24 cellular contexts compared by ENCODE assay signal in genomic region chr4:24666316-24666715, GRCh38.
"Had no signal": no experiment of that assay in that cellular context is flagged by ENCODE, and none has a peak within 500 bp of the region (broad histone marks: within the 10 kb centered on the region; RNA-seq: fewer than 3 reads in every experiment).

No MANE protein-coding gene starts in this region.

- H3K4me1 ChIP-seq: colonic mucosa, foreskin keratinocyte, gastrocnemius medialis had no signal

- ATAC-seq: activated CD4-positive, alpha-beta T cell treated with anti-CD3 and anti-CD28 coated beads for 36 hours; activated CD8-positive, alpha-beta memory T cell treated with anti-CD3 and anti-CD28 coated beads, Interleukin-2, amount 10 ng/mL, durations not matched to agents 7 days and 5 days; activated CD8-positive, alpha-beta T cell treated with anti-CD3 and anti-CD28 coated beads, Interleukin-2, amount 10 ng/mL, durations not matched to agents 7 days and 5 days; activated naive CD4-positive, alpha-beta T cell treated with anti-CD3 and anti-CD28 coated beads, Interleukin-2, amount 50 U/mL, for 72 hours; effector memory CD8-positive, alpha-beta T cell; foreskin keratinocyte; gastrocnemius medialis; T-helper 17 cell had no signal

- H3K9me3 ChIP-seq: colonic mucosa, esophagus muscularis mucosa, gastrocnemius medialis had no signal

- H3K4me3 ChIP-seq: colonic mucosa, esophagus muscularis mucosa, gastrocnemius medialis had no signal

- H3K36me3 ChIP-seq: brain microvascular endothelial cell, colonic mucosa, esophagus muscularis mucosa, gastrocnemius medialis had no signal

- H3K27me3 ChIP-seq: colonic mucosa, esophagus muscularis mucosa, gastrocnemius medialis had no signal

- H3K27ac ChIP-seq: brain microvascular endothelial cell, colonic mucosa, esophagus muscularis mucosa, foreskin keratinocyte, gastrocnemius medialis had no signal

- DNase-seq: activated CD4-positive, alpha-beta memory T cell treated with anti-CD3 and anti-CD28 coated beads for 36 hours; activated CD4-positive, alpha-beta T cell treated with anti-CD3 and anti-CD28 coated beads for 36 hours; activated CD4-positive, alpha-beta T cell treated with anti-CD3 and anti-CD28 coated beads, Interleukin-2, amount 10 ng/mL, durations not matched to agents 24 days and 14 days; activated CD4-positive, CD25-positive, alpha-beta regulatory T cell; activated CD4-positive, CD25-positive, alpha-beta regulatory T cell treated with anti-CD3 and anti-CD28 coated beads, Interleukin-2, amount 50 U/mL, for 72 hours; activated CD8-positive, alpha-beta memory T cell treated with anti-CD3 and anti-CD28 coated beads, Interleukin-2, amount 10 ng/mL, durations not matched to agents 7 days and 5 days; activated CD8-positive, alpha-beta memory T cell treated with anti-CD3 and anti-CD28 coated beads, Interleukin-2, amount 50 U/mL, for 4 hours; activated CD8-positive, alpha-beta T cell treated with anti-CD3 and anti-CD28 coated beads, Interleukin-2, amount 10 ng/mL, durations not matched to agents 7 days and 5 days; activated effector memory CD4-positive, alpha-beta T cell treated with anti-CD3 and anti-CD28 coated beads, Interleukin-2, amount 50 U/mL, for 16 hours; activated naive CD4-positive, alpha-beta T cell treated with anti-CD3 and anti-CD28 coated beads, Interleukin-2, amount 10 ng/mL, durations not matched to agents 7 days and 5 days; activated naive CD8-positive, alpha-beta T cell treated with anti-CD3 and anti-CD28 coated beads, Interleukin-2, amount 10 ng/mL, durations not matched to agents 7 days and 5 days; activated T-cell treated with anti-CD3 and anti-CD28 coated beads, Interleukin-2, amount 50 U/mL, for 1 hour; activated T-cell treated with anti-CD3 and anti-CD28 coated beads, Interleukin-2, amount 50 U/mL, for 48 hours; brain microvascular endothelial cell; colonic mucosa; effector memory CD8-positive, alpha-beta T cell; erythroblast; foreskin keratinocyte; gastrocnemius medialis; T-helper 1 cell; T-helper 17 cell; T1000 had no signal
